In the genomic region with DNA sequence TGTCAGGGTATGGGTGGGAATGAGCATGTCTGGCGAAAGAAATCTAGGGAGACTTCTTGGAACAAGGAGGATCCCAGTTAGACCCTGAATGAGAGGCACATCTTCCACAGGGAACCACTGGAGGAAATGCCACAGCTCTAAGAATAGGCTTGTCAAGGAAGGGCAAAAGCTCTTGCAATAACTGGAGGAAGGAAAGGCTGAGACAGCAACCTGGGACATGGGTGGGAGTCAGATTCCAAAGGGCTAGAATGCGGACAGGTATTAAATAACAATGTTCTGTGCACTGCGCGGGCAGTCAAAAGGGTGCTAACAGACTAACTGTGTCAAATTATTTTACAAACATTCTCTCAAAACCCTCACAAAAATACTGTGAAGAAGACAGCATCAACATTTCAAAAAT, we compare ENCODE assay signal across 26 cellular contexts. TPM values are rescaled to one million over a fixed set of nuclear protein-coding genes. Genes with fewer than 3 reads are reported as not detected.
A peak's percentile ranks its signal among the peaks of the same experiment; 100 is the strongest.
DNase-seq lines count a peak whose midpoint lies in the region; ATAC-seq and TF ChIP-seq lines count a peak whose summit lies in the region.
"Had no signal": no experiment of that assay in that cellular context is flagged by ENCODE, and none has a peak within 500 bp of the region (broad histone marks: within the 10 kb centered on the region; RNA-seq: fewer than 3 reads in every experiment).

No MANE protein-coding gene starts in this region.

- H3K27me3 Mint-ChIP-seq in activated CD4-positive, alpha-beta T cell treated with anti-CD3 and anti-CD28 coated beads for 36 hours = no peaks in the 10 kb centered on the region
- no peaks in the 10 kb centered on the region for H3K27me3 Mint-ChIP-seq in stimulated activated naive CD8-positive, alpha-beta T cell treated with anti-CD3 and anti-CD28 coated beads, Interleukin-15, Interleukin-2, amounts not matched to agents 100 ng/mL and 50 ng/mL, for 24 hours
- no peaks in the 10 kb centered on the region for H3K27me3 Mint-ChIP-seq in stimulated activated naive CD8-positive, alpha-beta T cell treated with anti-CD3 and anti-CD28 coated beads, Interleukin-15, amount 100 ng/mL, for 72 hours
- no peaks in the 10 kb centered on the region for H3K27me3 Mint-ChIP-seq in type B pancreatic cell
- H3K27me3 Mint-ChIP-seq: CD8-positive, alpha-beta memory T cell had no signal

- no peak overlapping the region for H3K4me3 ChIP-seq in mesenchymal stem cell (ENCODE audit: insufficient read depth in 1 of 2, low read depth in 1 of 2, low read length in 2 of 2)
- H3K4me3 ChIP-seq: ascending aorta, thoracic aorta had no signal

- peaks cover 58% of the 10 kb centered on the region for H3K36me3 Mint-ChIP-seq in activated CD4-positive, alpha-beta T cell treated with anti-CD3 and anti-CD28 coated beads for 36 hours (ENCODE audit: low read depth)
- H3K36me3 Mint-ChIP-seq in stimulated activated naive CD8-positive, alpha-beta T cell treated with anti-CD3 and anti-CD28 coated beads, Interleukin-15, Interleukin-2, amounts not matched to agents 100 ng/mL and 50 ng/mL, for 24 hours (ENCODE audit: low read depth) = peaks cover 63% of the 10 kb centered on the region
- peaks cover 47% of the 10 kb centered on the region for H3K36me3 Mint-ChIP-seq in type B pancreatic cell

- no peak overlapping the region for H2BK12ac ChIP-seq in mesenchymal stem cell (ENCODE audit: low read length in 2 of 2)

- H2BK120ac ChIP-seq in mesenchymal stem cell (ENCODE audit: low read depth, low read length) = peak overlapping the region; percentile 52

- no peaks in the 10 kb centered on the region for H3K27me3 ChIP-seq in mesenchymal stem cell (ENCODE audit: control insufficient read depth in 1 of 2, insufficient read depth in 1 of 2, low read length in 2 of 2)
- H3K27me3 ChIP-seq: ascending aorta had no signal

- H3K4ac ChIP-seq in mesenchymal stem cell (ENCODE audit: low read depth in 1 of 2, low read length in 2 of 2) = no peak overlapping the region

- no peak overlapping the region for H3K27ac ChIP-seq in mesenchymal stem cell (ENCODE audit: low read length, poor library complexity, severe bottlenecking)
- H3K27ac ChIP-seq: 22Rv1, ascending aorta, thoracic aorta had no signal

- no peak overlapping the region for H2BK5ac ChIP-seq in mesenchymal stem cell (ENCODE audit: low read depth, low read length, poor library complexity, severe bottlenecking)

- no peak overlapping the region for H2AK5ac ChIP-seq in mesenchymal stem cell (ENCODE audit: low read length, severe bottlenecking)

- no peak overlapping the region for H2BK15ac ChIP-seq in mesenchymal stem cell (ENCODE audit: low read depth, poor library complexity, severe bottlenecking)

- peak overlapping the region; percentile 5 for H3K9ac ChIP-seq in mesenchymal stem cell (ENCODE audit: low read length)

- no peak overlapping the region for H3K4me2 ChIP-seq in mesenchymal stem cell (ENCODE audit: low read length, poor library complexity, severe bottlenecking)

- no peak overlapping the region for H4K91ac ChIP-seq in mesenchymal stem cell (ENCODE audit: low read length)

- CTCF ChIA-PET in activated CD4-positive, alpha-beta T cell treated with anti-CD3 and anti-CD28 coated beads for 36 hours (lab: Charles Lee) = interaction anchor here (0.6 kb wide), 1 partner anchor 278 kb away, joined by 3 read pairs; no protein-coding TSS in a partner anchor

- H3K23ac ChIP-seq in mesenchymal stem cell (ENCODE audit: low read length in 2 of 2) = no peak overlapping the region

- H3K14ac ChIP-seq in mesenchymal stem cell (ENCODE audit: low read length in 2 of 2) = no peak overlapping the region

- no peak overlapping the region for H3K18ac ChIP-seq in mesenchymal stem cell (ENCODE audit: low read depth in 1 of 2, low read length in 2 of 2)

- intact Hi-C loops in activated CD4-positive, alpha-beta T cell treated with anti-CD3 and anti-CD28 coated beads for 36 hours (cut with DNase I, micrococcal nuclease) = no loop called here

- H3K36me3 ChIP-seq in mesenchymal stem cell (ENCODE audit: control insufficient read depth in 1 of 2, insufficient read depth in 2 of 2, low read depth in 1 of 2, low read length in 2 of 2) = peaks cover 15 to 45% of the 10 kb centered on the region in 2 experiments

- peak overlapping the region; percentile 34 for H3K27ac Mint-ChIP-seq in activated CD4-positive, alpha-beta T cell treated with anti-CD3 and anti-CD28 coated beads for 36 hours
- H3K27ac Mint-ChIP-seq in stimulated activated naive CD8-positive, alpha-beta T cell treated with anti-CD3 and anti-CD28 coated beads, Interleukin-15, Interleukin-2, amounts not matched to agents 100 ng/mL and 50 ng/mL, for 24 hours = no peak overlapping the region
- H3K27ac Mint-ChIP-seq in stimulated activated naive CD8-positive, alpha-beta T cell treated with anti-CD3 and anti-CD28 coated beads, Interleukin-15, amount 100 ng/mL, for 72 hours = no peak overlapping the region
- no peak overlapping the region for H3K27ac Mint-ChIP-seq in type B pancreatic cell

- peaks cover 56% of the 10 kb centered on the region for H3K4me1 Mint-ChIP-seq in activated CD4-positive, alpha-beta T cell treated with anti-CD3 and anti-CD28 coated beads for 36 hours
- peaks cover 58% of the 10 kb centered on the region for H3K4me1 Mint-ChIP-seq in stimulated activated naive CD8-positive, alpha-beta T cell treated with anti-CD3 and anti-CD28 coated beads, Interleukin-15, Interleukin-2, amounts not matched to agents 100 ng/mL and 50 ng/mL, for 24 hours (ENCODE audit: low read depth)
- peaks cover 67% of the 10 kb centered on the region for H3K4me1 Mint-ChIP-seq in stimulated activated naive CD8-positive, alpha-beta T cell treated with anti-CD3 and anti-CD28 coated beads, Interleukin-15, amount 100 ng/mL, for 72 hours
- H3K4me1 Mint-ChIP-seq in type B pancreatic cell (ENCODE audit: unreplicated experiment) = peaks cover 34% of the 10 kb centered on the region

- POLR2A ChIA-PET in activated CD4-positive, alpha-beta T cell treated with anti-CD3 and anti-CD28 coated beads for 36 hours (lab: Charles Lee) = no interaction called here

- H4K8ac ChIP-seq in mesenchymal stem cell (ENCODE audit: low read length) = no peak overlapping the region

- H3K4me3 Mint-ChIP-seq in activated CD4-positive, alpha-beta T cell treated with anti-CD3 and anti-CD28 coated beads for 36 hours = no peak overlapping the region
- peak overlapping the region; percentile 14 for H3K4me3 Mint-ChIP-seq in stimulated activated naive CD8-positive, alpha-beta T cell treated with anti-CD3 and anti-CD28 coated beads, Interleukin-15, Interleukin-2, amounts not matched to agents 100 ng/mL and 50 ng/mL, for 24 hours
- peak overlapping the region in 1 of 2 donors; percentile 37 for H3K4me3 Mint-ChIP-seq in stimulated activated naive CD8-positive, alpha-beta T cell treated with anti-CD3 and anti-CD28 coated beads, Interleukin-15, amount 100 ng/mL, for 72 hours
- peak overlapping the region; percentile 59 for H3K4me3 Mint-ChIP-seq in type B pancreatic cell

- no peak overlapping the region for H2AFZ ChIP-seq in mesenchymal stem cell (ENCODE audit: low read depth, low read length)

- no peak for ATAC-seq in activated CD4-positive, alpha-beta T cell treated with anti-CD3 and anti-CD28 coated beads for 36 hours
- ATAC-seq in stimulated activated naive CD8-positive, alpha-beta T cell treated with anti-CD3 and anti-CD28 coated beads, Interleukin-15, amount 100 ng/mL, for 72 hours = no peak
- no peak for ATAC-seq in HG02870 (IDR thresholded peaks at IDR 0.05; ENCODE audit: unreplicated experiment)
- ATAC-seq: PC-3, Right ventricle myocardium inferior had no signal

- peaks cover 20% of the 10 kb centered on the region for H3K9me3 ChIP-seq in mesenchymal stem cell (ENCODE audit: control insufficient read depth, low read length)
- H3K9me3 ChIP-seq: thoracic aorta had no signal

- no peak for DNase-seq in activated CD4-positive, alpha-beta T cell treated with anti-CD3 and anti-CD28 coated beads for 36 hours
- DNase-seq in activated CD4-positive, alpha-beta T cell treated with anti-CD3 and anti-CD28 coated beads for 4 hours = no peak
- DNase-seq in stimulated activated naive CD8-positive, alpha-beta T cell treated with anti-CD3 and anti-CD28 coated beads, Interleukin-15, amount 100 ng/mL, for 72 hours = no peak
- DNase-seq in mesenchymal stem cell = no peak
- no peak for DNase-seq in type B pancreatic cell (ENCODE audit: extremely low spot score, unreplicated experiment)
- no peak for DNase-seq in D341Med (ENCODE audit: low spot score)
- DNase-seq: activated CD4-positive, alpha-beta T cell treated with anti-CD3 and anti-CD28 coated beads for 48 hours; activated CD8-positive, alpha-beta memory T cell treated with anti-CD3 and anti-CD28 coated beads for 24 hours; activated naive CD4-positive, alpha-beta T cell; CD8-positive, alpha-beta memory T cell; DMS153; NCI-H1092 treated with DMSO at 0.1 percent for 48 hours; NCI-H187; NCI-H2171 treated with DMSO at 0.1 percent for 48 hours; NCI-H510A treated with DMSO at 0.1 percent for 48 hours; NK-92 treated with Interleukin-12 subunit alpha and Interleukin-12 subunit beta, amount 100 ng/mL, for 24 hours; PC-3; stimulated activated naive CD4-positive, alpha-beta T cell had no signal

- H3K9me3 Mint-ChIP-seq in activated CD4-positive, alpha-beta T cell treated with anti-CD3 and anti-CD28 coated beads for 36 hours (ENCODE audit: low read depth) = peaks cover 16% of the 10 kb centered on the region
- H3K9me3 Mint-ChIP-seq in stimulated activated naive CD8-positive, alpha-beta T cell treated with anti-CD3 and anti-CD28 coated beads, Interleukin-15, Interleukin-2, amounts not matched to agents 100 ng/mL and 50 ng/mL, for 24 hours = peaks cover 19% of the 10 kb centered on the region
- H3K9me3 Mint-ChIP-seq in stimulated activated naive CD8-positive, alpha-beta T cell treated with anti-CD3 and anti-CD28 coated beads, Interleukin-15, amount 100 ng/mL, for 72 hours = peaks cover 17 to 21% of the 10 kb centered on the region in 2 donors
- H3K9me3 Mint-ChIP-seq in type B pancreatic cell = no peaks in the 10 kb centered on the region

- no peak for TF ChIP-seq CTCF in type B pancreatic cell (conservative IDR thresholded peaks at IDR 0.05)

- peaks cover 5% of the 10 kb centered on the region for H3K4me1 ChIP-seq in mesenchymal stem cell (ENCODE audit: control insufficient read depth, insufficient read depth, low read depth, low read length)

- peaks cover 16% of the 10 kb centered on the region for H3K79me1 ChIP-seq in mesenchymal stem cell (replicated peaks; ENCODE audit: low read length, poor library complexity, severe bottlenecking)

- WGBS in mesenchymal stem cell = 94% methylated on average over 3 of the region's 4 CpGs

RNA-seq across cellular contexts. Expression of gene NUDCD3, which starts 4.5 kb away (rescaled TPM):
- 10 to 100 TPM; 70.3 to 77.6 TPM for total RNA-seq in activated CD4-positive, alpha-beta T cell treated with anti-CD3 and anti-CD28 coated beads for 36 hours
- 37.7 TPM for polyA plus RNA-seq in mesenchymal stem cell (2013, experiment 1 of 2)
- polyA plus RNA-seq in mesenchymal stem cell (2013, experiment 2 of 2) = 36.7 TPM
- total RNA-seq in type B pancreatic cell (ENCODE audit: low replicate concordance) = 82.1 and 88.5 TPM in 2 replicates

RNA-seq across cellular contexts. Expression of gene NPC1L1, which starts 55.1 kb away (rescaled TPM):
- under 1 TPM in 1 of 2 experiments, not detected in 1; 0.04 TPM for total RNA-seq in activated CD4-positive, alpha-beta T cell treated with anti-CD3 and anti-CD28 coated beads for 36 hours
- polyA plus RNA-seq in mesenchymal stem cell (2013, experiment 1 of 2) = 0.22 TPM
- polyA plus RNA-seq in mesenchymal stem cell (2013, experiment 2 of 2) = 0.21 TPM
- total RNA-seq in type B pancreatic cell (ENCODE audit: low replicate concordance) = 8.8 and 11.0 TPM in 2 replicates
- total RNA-seq: ascending aorta; CD8-positive, alpha-beta memory T cell; endothelial cell of umbilical vein; mononuclear cell had no signal
- polyA plus RNA-seq: CD8-positive, alpha-beta memory T cell; endothelial cell of umbilical vein had no signal
